ENCODE assay signal across 27 cellular contexts in genomic region chr3:185351371-185351770, GRCh38. TPM values are rescaled to one million over a fixed set of nuclear protein-coding genes. Genes with fewer than 3 reads are reported as not detected.
DNase-seq lines count a peak whose midpoint lies in the region; ATAC-seq and TF ChIP-seq lines count a peak whose summit lies in the region.
"Had no signal": no experiment of that assay in that cellular context is flagged by ENCODE, and none has a peak within 500 bp of the region (broad histone marks: within the 10 kb centered on the region; RNA-seq: fewer than 3 reads in every experiment).

No MANE protein-coding gene starts in this region.

- ATAC-seq in CD8-positive, alpha-beta T cell = no peak
- no peak for ATAC-seq in GM18861 (IDR thresholded peaks at IDR 0.05; ENCODE audit: unreplicated experiment)
- ATAC-seq: effector memory CD8-positive, alpha-beta T cell; heart left ventricle; left cardiac atrium; T-helper 17 cell had no signal

- no peak overlapping the region for H3K27ac Mint-ChIP-seq in CD8-positive, alpha-beta T cell
- H3K27ac Mint-ChIP-seq: CD14-positive monocyte; effector memory CD8-positive, alpha-beta T cell; neural progenitor cell; T-helper 17 cell had no signal

- H3K9ac ChIP-seq in OCI-LY3 (ENCODE audit: low read length) = no peak overlapping the region
- H3K9ac ChIP-seq: neural progenitor cell, SK-N-SH had no signal

- no peak overlapping the region for H3K27ac ChIP-seq in OCI-LY3 (ENCODE audit: low read length)
- H3K27ac ChIP-seq in osteoblast (ENCODE audit: low read depth, low read length) = peak overlapping the region; percentile 62
- H3K27ac ChIP-seq in CD8-positive, alpha-beta T cell (ENCODE audit: low read depth, low read length) = no peak overlapping the region
- H3K27ac ChIP-seq: adrenal gland, breast epithelium, colonic mucosa, esophagus muscularis mucosa, heart left ventricle, neural progenitor cell had no signal

- H3K4me1 ChIP-seq in OCI-LY3 (ENCODE audit: low read length) = peaks cover 4% of the 10 kb centered on the region; the same call in 1 of the 2 replicates
- no peaks in the 10 kb centered on the region for H3K4me1 ChIP-seq in osteoblast (ENCODE audit: insufficient read depth, low read length)
- no peaks in the 10 kb centered on the region for H3K4me1 ChIP-seq in CD8-positive, alpha-beta T cell (ENCODE audit: insufficient read depth, low read length)
- H3K4me1 ChIP-seq in HAP-1 = no peaks in the 10 kb centered on the region
- H3K4me1 ChIP-seq: breast epithelium, colonic mucosa, esophagus muscularis mucosa, heart left ventricle had no signal

- H3K36me3 Mint-ChIP-seq in CD8-positive, alpha-beta T cell = no peaks in the 10 kb centered on the region
- H3K36me3 Mint-ChIP-seq: CD14-positive monocyte, neural progenitor cell had no signal

- POLR2A ChIA-PET in CD8-positive, alpha-beta T cell (lab: Charles Lee) = no interaction called here

- H3K79me2 ChIP-seq in OCI-LY3 (ENCODE audit: low read length) (no peaks in the 10 kb centered on the region), osteoblast (ENCODE audit: insufficient read depth, low read length) (no peaks in the 10 kb centered on the region)

- H3K27me3 ChIP-seq in OCI-LY3 (ENCODE audit: low read depth, low read length) (no peaks in the 10 kb centered on the region; the same call in 1 of the 2 replicates), osteoblast (ENCODE audit: insufficient read depth, low read length) (no peaks in the 10 kb centered on the region), HAP-1 (ENCODE audit: low read depth) (no peaks in the 10 kb centered on the region)
- no peaks in the 10 kb centered on the region for H3K27me3 ChIP-seq in CD8-positive, alpha-beta T cell (ENCODE audit: insufficient read depth, low read length)
- H3K27me3 ChIP-seq: adrenal gland, breast epithelium, colonic mucosa, esophagus muscularis mucosa, heart left ventricle had no signal

- DNase-seq in EL = peak; percentile 50
- DNase-seq in fibroblast of gingiva (ENCODE audit: low read depth) = peak; percentile 23
- peak; percentile 17 for DNase-seq in osteoblast (ENCODE audit: insufficient read length, low spot score, missing footprints)
- no peak for DNase-seq in CD8-positive, alpha-beta T cell
- no peak for DNase-seq in HAP-1 (ENCODE audit: low spot score in 2 of 2)
- DNase-seq in posterior vena cava (ENCODE audit: low spot score) = no peak
- DNase-seq: activated CD4-positive, alpha-beta T cell treated with anti-CD3 and anti-CD28 coated beads for 48 hours; activated naive CD4-positive, alpha-beta T cell treated with Interleukin-2 at 50 U/mL for 16 hours; activated T-cell treated with anti-CD3 and anti-CD28 coated beads, Interleukin-2, amount 50 U/mL, for 48 hours; adrenal gland; colonic mucosa; effector memory CD8-positive, alpha-beta T cell; heart left ventricle; left cardiac atrium; NCI-H187; NCI-H2171 treated with DMSO at 0.1 percent for 48 hours; NCI-H524 treated with DMSO at 0.1 percent for 48 hours; SK-N-SH; substantia nigra; T-helper 17 cell had no signal

- CTCF ChIA-PET in CD8-positive, alpha-beta T cell (lab: Charles Lee) = no interaction called here

- no peaks in the 10 kb centered on the region for H3K9me3 Mint-ChIP-seq in CD8-positive, alpha-beta T cell
- H3K9me3 Mint-ChIP-seq: effector memory CD8-positive, alpha-beta T cell; neural progenitor cell had no signal

- intact Hi-C loops in CD8-positive, alpha-beta T cell (cut with DNase I, micrococcal nuclease) = loop anchor here (5.0 to 10.0 kb wide), 2 partner anchors 203 to 226 kb away; partner anchors contain the start of gene LIPH (in 2 of the 2)
- intact Hi-C loops in posterior vena cava (cut with DNase I) = no loop called here

- in situ Hi-C loops in HAP-1 (cut with MboI; ENCODE audit: low sequenced_read_pairs) = loop anchor here (10.0 kb wide), 1 partner anchor 203 kb away; the partner anchor contains the start of gene LIPH

- TF ChIP-seq CTCF in OCI-LY3 (IDR thresholded peaks at IDR 0.05; ENCODE audit: low read depth, low read length) (no peak), osteoblast (IDR thresholded peaks at IDR 0.05; ENCODE audit: extremely low read depth, low read depth, low read length) (no peak)
- no peak for TF ChIP-seq CTCF in CD8-positive, alpha-beta T cell (IDR thresholded peaks at IDR 0.05)

- H3K27me3 Mint-ChIP-seq in CD8-positive, alpha-beta T cell (ENCODE audit: low read depth) = peaks cover 20% of the 10 kb centered on the region
- H3K27me3 Mint-ChIP-seq: progenitor cell of endocrine pancreas had no signal

- H3K4me3 Mint-ChIP-seq in CD8-positive, alpha-beta T cell = no peak overlapping the region
- H3K4me3 Mint-ChIP-seq: CD14-positive monocyte; effector memory CD8-positive, alpha-beta T cell; neural progenitor cell; T-helper 17 cell had no signal

- H3K9me3 ChIP-seq in OCI-LY3 (ENCODE audit: insufficient read depth, low read length) = no peaks in the 10 kb centered on the region
- H3K9me3 ChIP-seq in osteoblast (ENCODE audit: low read depth, low read length) = no peaks in the 10 kb centered on the region
- no peaks in the 10 kb centered on the region for H3K9me3 ChIP-seq in CD8-positive, alpha-beta T cell (ENCODE audit: low read length)
- no peaks in the 10 kb centered on the region for H3K9me3 ChIP-seq in HAP-1
- H3K9me3 ChIP-seq: adrenal gland, breast epithelium, colonic mucosa, esophagus muscularis mucosa, heart left ventricle, SK-N-SH had no signal

- no peak overlapping the region for H3K4me2 ChIP-seq in OCI-LY3 (ENCODE audit: low read length)
- H3K4me2 ChIP-seq in osteoblast (ENCODE audit: insufficient read depth, low read length) = no peak overlapping the region
- H3K4me2 ChIP-seq: neural progenitor cell, SK-N-SH had no signal

- H3K36me3 ChIP-seq in OCI-LY3 (replicated peaks; ENCODE audit: low read depth, low read length) (no peaks in the 10 kb centered on the region), osteoblast (ENCODE audit: insufficient read depth, low read length) (no peaks in the 10 kb centered on the region), HAP-1 (replicated peaks) (no peaks in the 10 kb centered on the region)
- H3K36me3 ChIP-seq in CD8-positive, alpha-beta T cell (ENCODE audit: insufficient read depth, low read length) = no peaks in the 10 kb centered on the region
- H3K36me3 ChIP-seq: adrenal gland, breast epithelium, colonic mucosa, esophagus muscularis mucosa, heart left ventricle, neural progenitor cell had no signal

- no peak overlapping the region for H3K4me3 ChIP-seq in OCI-LY3 (ENCODE audit: low read length)
- no peak overlapping the region for H3K4me3 ChIP-seq in osteoblast (ENCODE audit: insufficient read depth, low read length)
- no peak overlapping the region for H3K4me3 ChIP-seq in CD8-positive, alpha-beta T cell (ENCODE audit: low read depth, low read length)
- no peak overlapping the region for H3K4me3 ChIP-seq in HAP-1
- H3K4me3 ChIP-seq: adrenal gland, breast epithelium, colonic mucosa, esophagus muscularis mucosa, heart left ventricle, neural progenitor cell had no signal

- 0 out of 2 replicates have a peak overlapping the region, but pooled peaks have one; percentile 36 for H2AFZ ChIP-seq in OCI-LY3 (ENCODE audit: low read depth, low read length)
- H2AFZ ChIP-seq in osteoblast (ENCODE audit: low read length) = no peak overlapping the region
- H2AFZ ChIP-seq: neural progenitor cell had no signal

- H3K4me1 Mint-ChIP-seq in CD8-positive, alpha-beta T cell (ENCODE audit: low read depth) = no peaks in the 10 kb centered on the region
- H3K4me1 Mint-ChIP-seq: neural progenitor cell, T-helper 17 cell had no signal

- H4K20me1 ChIP-seq in OCI-LY3 (ENCODE audit: insufficient read depth, low read length) = no peaks in the 10 kb centered on the region
- no peaks in the 10 kb centered on the region for H4K20me1 ChIP-seq in osteoblast (ENCODE audit: insufficient read depth, low read length)

RNA-seq across cellular contexts. Expression of gene MAP3K13, which starts 11.6 kb away (rescaled TPM):
- total RNA-seq in osteoblast (16.3 and 20.9 TPM in 2 replicates), posterior vena cava (10 to 100 TPM; 20.7 to 24.7 TPM)
- total RNA-seq in CD8-positive, alpha-beta T cell = 1 to 10 TPM; 5.7 to 8.5 TPM

Comparison
In these comparisons a context has a peak if more than half of its experiments do, and no peak if none do; other contexts are left out.
1. DNase-seq: peak in EL (single experiment), fibroblast of gingiva (single experiment) and osteoblast (single experiment); none in CD8-positive, alpha-beta T cell (0 of 7), HAP-1 (0 of 2) and posterior vena cava (single experiment).
2. intact Hi-C loops: an anchor here in CD8-positive, alpha-beta T cell (5.0 to 10.0 kb wide); none called in posterior vena cava.